Comparison of ENCODE assay signal across 28 cellular contexts in the genomic region with DNA sequence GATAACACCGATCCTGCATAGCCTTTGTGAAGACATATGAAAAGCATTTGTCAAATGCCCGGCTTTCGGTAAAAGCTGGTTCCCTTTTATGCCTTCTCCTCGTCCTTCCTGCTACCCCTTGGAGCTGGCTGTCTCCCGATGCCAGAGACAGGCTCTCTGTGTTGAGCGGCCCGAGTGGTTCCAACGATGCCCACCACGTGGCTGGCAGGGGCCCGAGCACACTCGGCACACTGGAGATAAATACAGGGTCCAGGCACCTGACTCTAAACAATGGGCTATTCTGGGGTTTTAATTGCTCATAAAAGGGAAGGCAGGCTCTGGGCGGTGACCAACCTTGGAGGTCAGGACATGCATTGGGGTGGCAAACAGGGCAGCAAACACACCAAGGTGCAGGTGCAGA.
DNase-seq lines count a peak whose midpoint lies in the region; ATAC-seq, FAIRE-seq and TF ChIP-seq lines count a peak whose summit lies in the region.
"Had no signal": no experiment of that assay in that cellular context is flagged by ENCODE, and none has a peak within 500 bp of the region (broad histone marks: within the 10 kb centered on the region; RNA-seq: fewer than 3 reads in every experiment).

No MANE protein-coding gene starts in this region.

- H3K9me3 ChIP-seq in kidney (ENCODE audit: control insufficient read depth in 1 of 2, low read length in 2 of 2) = no peaks in the 10 kb centered on the region
- no peaks in the 10 kb centered on the region for H3K9me3 ChIP-seq in mucosa of descending colon
- H3K9me3 ChIP-seq in upper lobe of right lung = no peaks in the 10 kb centered on the region
- H3K9me3 ChIP-seq: Caco-2, HAP-1, SJSA1 had no signal

- H3K9ac ChIP-seq in kidney (ENCODE audit: low read length in 2 of 2) = no peak overlapping the region

- H3K27ac ChIP-seq in kidney (ENCODE audit: low read depth in 2 of 2, low read length in 2 of 2) = no peak overlapping the region
- no peak overlapping the region for H3K27ac ChIP-seq in upper lobe of right lung
- H3K27ac ChIP-seq: SJSA1 had no signal

- ATAC-seq in mucosa of descending colon (peak; percentile 30), upper lobe of right lung (no peak), GM18502 (IDR thresholded peaks at IDR 0.05; ENCODE audit: poor library complexity, unreplicated experiment) (no peak), GM19397 (IDR thresholded peaks at IDR 0.05; ENCODE audit: unreplicated experiment) (no peak), GM18907 (IDR thresholded peaks at IDR 0.05; ENCODE audit: unreplicated experiment) (no peak)
- ATAC-seq: K562 had no signal

- H3K36me3 ChIP-seq in kidney (ENCODE audit: control insufficient read depth in 1 of 2, insufficient read depth in 2 of 2, low read length in 2 of 2) = no peaks in the 10 kb centered on the region
- no peaks in the 10 kb centered on the region for H3K36me3 ChIP-seq in mucosa of descending colon (ENCODE audit: low read depth)
- H3K36me3 ChIP-seq in upper lobe of right lung = no peaks in the 10 kb centered on the region
- H3K36me3 ChIP-seq: HAP-1, SJSA1 had no signal

- no peak for TF ChIP-seq CTCF in kidney (IDR thresholded peaks at IDR 0.05; ENCODE audit: borderline replicate concordance, extremely low read depth, insufficient read depth)
- no peak for TF ChIP-seq CTCF in mucosa of descending colon (IDR thresholded peaks at IDR 0.05)
- no peak for TF ChIP-seq CTCF in upper lobe of right lung (IDR thresholded peaks at IDR 0.05)

- DNase-seq in NCI-H748 (lab: John Stamatoyannopoulos, UW; ENCODE audit: unreplicated experiment) (peak; percentile 78), NCI-H748 treated with DMSO at 0.1 percent for 48 hours (lab: John Stamatoyannopoulos, UW) (no peak), kidney (peak; percentile 44), mucosa of descending colon (no peak), upper lobe of right lung (peak; percentile 35)
- DNase-seq: 8988T; ACHN; Caco-2; CD4-positive, alpha-beta T cell; EL; GDM1; GOT3; HFFc6; Kasumi-1; NCI-H2029; NCI-H2227 treated with DMSO at 0.1 percent for 48 hours; NCI-H526 treated with DMSO at 0.1 percent for 48 hours; Right ventricle myocardium superior; RPMI8226 had no signal

- H3K4me3 ChIP-seq in kidney (ENCODE audit: low read length in 2 of 2) (no peak overlapping the region), mucosa of descending colon (no peak overlapping the region), upper lobe of right lung (no peak overlapping the region)
- H3K4me3 ChIP-seq: HAP-1, K562, SJSA1 had no signal

- no peak for FAIRE-seq in kidney (lab: Jason Lieb, UNC)
- FAIRE-seq: GM12891, GM19239, HTR-8/SVneo, K562 had no signal

- H3K4me1 ChIP-seq in kidney (ENCODE audit: control insufficient read depth in 1 of 2, insufficient read depth in 1 of 2, low read depth in 1 of 2, low read length in 2 of 2) (no peaks in the 10 kb centered on the region), mucosa of descending colon (ENCODE audit: low read depth) (no peaks in the 10 kb centered on the region), upper lobe of right lung (no peaks in the 10 kb centered on the region)
- H3K4me1 ChIP-seq: Caco-2, HAP-1 had no signal

- H3K27me3 ChIP-seq in upper lobe of right lung = no peaks in the 10 kb centered on the region
- H3K27me3 ChIP-seq: SJSA1 had no signal

- intact Hi-C loops in kidney (cut with DNase I) (no loop called here), mucosa of descending colon (cut with DNase I, micrococcal nuclease) (no loop called here), upper lobe of right lung (cut with DNase I) (no loop called here)

Comparison
In these comparisons a context has a peak if more than half of its experiments do, and no peak if none do; other contexts are left out.
1. DNase-seq: peak in NCI-H748 (single experiment), kidney (single experiment) and upper lobe of right lung (single experiment); none in NCI-H748 treated with DMSO at 0.1 percent for 48 hours (single experiment) and mucosa of descending colon (0 of 3).